Comparison of ENCODE assay signal across 1 cellular context in genomic region chr17:57138030-57138911, GRCh38.
TF ChIP-seq lines count a peak whose summit lies in the region.

No MANE protein-coding gene starts in this region.

TF ChIP-seq in SK-N-SH treated with all-trans-retinoic acid at 6 μM for 48 hours, 23 proteins besides CTCF, POLR2A, EP300 and RAD21 (continued from another document):
- TF ChIP-seq TSHZ2 (CRISPR knock-in tag; IDR thresholded peaks at IDR 0.05) (no peak), BACH2 (CRISPR knock-in tag; IDR thresholded peaks at IDR 0.05; ENCODE audit: borderline replicate concordance) (no peak), ZC3H10 (CRISPR knock-in tag; IDR thresholded peaks at IDR 0.05) (no peak), ZNF565 (CRISPR knock-in tag; conservative IDR thresholded peaks at IDR 0.05; ENCODE audit: low read depth) (no peak), ZNF70 (CRISPR knock-in tag; IDR thresholded peaks at IDR 0.05) (no peak)
